ENCODE assay signal across 25 cellular contexts in the genomic region with DNA sequence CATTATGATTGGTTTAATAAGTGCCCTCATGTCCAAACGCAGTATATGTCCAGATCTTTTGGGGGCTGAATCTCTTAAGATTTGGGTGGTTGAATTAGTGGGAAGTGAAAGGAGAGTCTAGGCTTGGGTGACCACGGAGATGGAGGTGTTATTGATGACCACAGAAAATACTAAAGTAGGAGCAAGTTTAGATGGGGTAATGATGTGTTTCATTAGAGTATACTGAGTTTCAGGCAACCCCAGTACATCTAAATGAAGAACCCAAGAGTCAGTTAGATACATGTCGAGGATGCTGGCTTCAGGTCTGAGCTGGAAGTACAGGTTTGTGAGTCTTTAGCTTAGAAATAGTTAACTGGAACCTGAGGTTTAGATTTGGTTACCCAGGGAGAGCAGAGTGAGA. TPM values are rescaled to one million over a fixed set of nuclear protein-coding genes. Genes with fewer than 3 reads are reported as not detected.
DNase-seq lines count a peak whose midpoint lies in the region; ATAC-seq lines count a peak whose summit lies in the region.
"Had no signal": no experiment of that assay in that cellular context is flagged by ENCODE, and none has a peak within 500 bp of the region (broad histone marks: within the 10 kb centered on the region; RNA-seq: fewer than 3 reads in every experiment).

No MANE protein-coding gene starts in this region.

- H3K36me3 Mint-ChIP-seq in activated T-cell treated with anti-CD3 and anti-CD28 coated beads, Interleukin-2, amount 50 U/mL, for 72 hours (ENCODE audit: insufficient read depth in 2 of 2) = peaks cover 0 to 7% of the 10 kb centered on the region in 2 donors
- peaks cover 9% of the 10 kb centered on the region for H3K36me3 Mint-ChIP-seq in activated T-cell treated with anti-CD3 and anti-CD28 coated beads, Interleukin-2, amount 50 U/mL, for 4 hours (ENCODE audit: insufficient read depth)

- H3K27me3 Mint-ChIP-seq in activated T-cell treated with anti-CD3 and anti-CD28 coated beads, Interleukin-2, amount 50 U/mL, for 72 hours (ENCODE audit: low read depth) = no peaks in the 10 kb centered on the region
- H3K27me3 Mint-ChIP-seq in activated T-cell treated with anti-CD3 and anti-CD28 coated beads, Interleukin-2, amount 50 U/mL, for 4 hours (ENCODE audit: low read depth) = no peaks in the 10 kb centered on the region
- H3K27me3 Mint-ChIP-seq: activated naive CD4-positive, alpha-beta T cell treated with anti-CD3 and anti-CD28 coated beads, Interleukin-2, amount 50 U/mL, for 24 hours; naive thymus-derived CD8-positive, alpha-beta T cell had no signal

- no peak for ATAC-seq in activated T-cell treated with anti-CD3 and anti-CD28 coated beads, Interleukin-2, amount 50 U/mL, for 72 hours (replicated peaks in 1 of 2)
- ATAC-seq in activated T-cell treated with anti-CD3 and anti-CD28 coated beads, Interleukin-2, amount 50 U/mL, for 4 hours = no peak
- ATAC-seq in HG02870 (IDR thresholded peaks at IDR 0.05; ENCODE audit: unreplicated experiment) (peak; percentile 54), HG03469 (IDR thresholded peaks at IDR 0.05; ENCODE audit: unreplicated experiment) (peak; percentile 41), HG02973 (IDR thresholded peaks at IDR 0.05; ENCODE audit: unreplicated experiment) (no peak)
- ATAC-seq: CD8-positive, alpha-beta T cell; left colon; naive thymus-derived CD8-positive, alpha-beta T cell had no signal

- no peak for DNase-seq in activated T-cell treated with anti-CD3 and anti-CD28 coated beads, Interleukin-2, amount 50 U/mL, for 72 hours
- no peak for DNase-seq in activated T-cell treated with anti-CD3 and anti-CD28 coated beads, Interleukin-2, amount 50 U/mL, for 4 hours
- DNase-seq in OCI-M2 (lab: John Stamatoyannopoulos, UW; ENCODE audit: unreplicated experiment) (no peak), SW480 (ENCODE audit: low spot score) (no peak), NCI-H2081 treated with DMSO at 0.1 percent for 48 hours (lab: John Stamatoyannopoulos, UW) (no peak)
- DNase-seq: 8988T; anterior cingulate cortex; CD8-positive, alpha-beta T cell; Kasumi-1; left colon; naive thymus-derived CD8-positive, alpha-beta T cell; NCI-H1092; NCI-H187 treated with DMSO at 0.1 percent for 48 hours; NCI-H345; PC-9; SHP77; small intestine; stimulated activated CD4-positive, alpha-beta T cell treated with anti-CD3 and anti-CD28 coated beads, Interleukin-2, amount 100 ng/mL, for 48 hours; stimulated activated naive CD4-positive, alpha-beta T cell treated with Interleukin-2 at 50 U/mL for 16 hours; tibial artery had no signal

- H3K4me1 Mint-ChIP-seq in activated T-cell treated with anti-CD3 and anti-CD28 coated beads, Interleukin-2, amount 50 U/mL, for 72 hours (ENCODE audit: low read depth) = peaks cover 8% of the 10 kb centered on the region
- H3K4me1 Mint-ChIP-seq in activated T-cell treated with anti-CD3 and anti-CD28 coated beads, Interleukin-2, amount 50 U/mL, for 4 hours (ENCODE audit: low read depth) = peaks cover 4% of the 10 kb centered on the region

- peak overlapping the region; percentile 43 for H3K27ac Mint-ChIP-seq in activated T-cell treated with anti-CD3 and anti-CD28 coated beads, Interleukin-2, amount 50 U/mL, for 72 hours
- H3K27ac Mint-ChIP-seq: activated naive CD4-positive, alpha-beta T cell treated with anti-CD3 and anti-CD28 coated beads, Interleukin-2, amount 50 U/mL, for 24 hours; activated T-helper 1 cell treated with anti-CD3 and anti-CD28 coated beads, Interleukin-12 subunit alpha, Interleukin-12 subunit beta, Interleukin-2, Interleukin-4 antibody, amounts not matched to agents 30 ng/mL and 10 ng/mL and 1 ng/mL, durations not matched to agents 14 hours and 24 hours and 36 hours; CD8-positive, alpha-beta T cell had no signal

- no peaks in the 10 kb centered on the region for H3K9me3 Mint-ChIP-seq in activated T-cell treated with anti-CD3 and anti-CD28 coated beads, Interleukin-2, amount 50 U/mL, for 72 hours
- H3K9me3 Mint-ChIP-seq in activated T-cell treated with anti-CD3 and anti-CD28 coated beads, Interleukin-2, amount 50 U/mL, for 4 hours = no peaks in the 10 kb centered on the region
- H3K9me3 Mint-ChIP-seq: activated naive CD4-positive, alpha-beta T cell treated with anti-CD3 and anti-CD28 coated beads, Interleukin-2, amount 50 U/mL, for 24 hours; activated T-helper 1 cell treated with anti-CD3 and anti-CD28 coated beads, Interleukin-12 subunit alpha, Interleukin-12 subunit beta, Interleukin-2, Interleukin-4 antibody, amounts not matched to agents 30 ng/mL and 10 ng/mL and 1 ng/mL, durations not matched to agents 14 hours and 24 hours and 36 hours; CD8-positive, alpha-beta T cell; naive thymus-derived CD8-positive, alpha-beta T cell had no signal

- no peak overlapping the region for H3K4me3 Mint-ChIP-seq in activated T-cell treated with anti-CD3 and anti-CD28 coated beads, Interleukin-2, amount 50 U/mL, for 72 hours
- no peak overlapping the region for H3K4me3 Mint-ChIP-seq in activated T-cell treated with anti-CD3 and anti-CD28 coated beads, Interleukin-2, amount 50 U/mL, for 4 hours
- H3K4me3 Mint-ChIP-seq: activated naive CD4-positive, alpha-beta T cell treated with anti-CD3 and anti-CD28 coated beads, Interleukin-2, amount 50 U/mL, for 24 hours; activated T-helper 1 cell treated with anti-CD3 and anti-CD28 coated beads, Interleukin-12 subunit alpha, Interleukin-12 subunit beta, Interleukin-2, Interleukin-4 antibody, amounts not matched to agents 30 ng/mL and 10 ng/mL and 1 ng/mL, durations not matched to agents 14 hours and 24 hours and 36 hours; CD8-positive, alpha-beta T cell had no signal

RNA-seq across cellular contexts. Expression of gene ZZZ3, which starts 6.5 kb away (rescaled TPM):
- 10 to 100 TPM; 36.6 to 49.5 TPM for total RNA-seq in activated T-cell treated with anti-CD3 and anti-CD28 coated beads, Interleukin-2, amount 50 U/mL, for 72 hours
- 10 to 100 TPM; 54.4 to 56.1 (median 55.8) TPM for total RNA-seq in activated T-cell treated with anti-CD3 and anti-CD28 coated beads, Interleukin-2, amount 50 U/mL, for 4 hours

Comparison
In these comparisons a context has a peak if more than half of its experiments do, and no peak if none do; other contexts are left out.
1. ATAC-seq: peak in HG02870 (single experiment) and HG03469 (single experiment); none in activated T-cell treated with anti-CD3 and anti-CD28 coated beads, Interleukin-2, amount 50 U/mL, for 72 hours (0 of 2), activated T-cell treated with anti-CD3 and anti-CD28 coated beads, Interleukin-2, amount 50 U/mL, for 4 hours (0 of 2) and HG02973 (single experiment).